Comparison of ENCODE assay signal across 20 cellular contexts in the genomic region with DNA sequence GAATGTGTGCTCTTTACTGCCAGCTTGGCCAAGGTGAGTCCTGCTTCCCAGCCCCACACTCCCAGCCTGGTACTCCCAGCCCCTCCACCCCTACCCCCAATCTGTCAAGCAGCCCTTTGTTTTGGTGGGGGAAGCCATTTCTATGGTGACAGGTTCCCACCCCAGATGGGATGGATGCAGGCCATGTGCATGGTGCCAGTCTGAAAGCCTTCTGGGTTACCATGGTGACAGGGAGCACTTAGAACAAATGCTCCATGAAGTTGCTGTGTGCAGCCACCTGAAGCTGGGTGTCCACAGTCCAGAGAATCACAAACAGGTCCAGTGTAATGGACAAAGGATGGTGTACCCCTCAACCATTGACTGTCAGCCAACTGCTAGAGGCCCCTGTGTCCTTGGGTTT.
"Had no signal": no experiment of that assay in that cellular context is flagged by ENCODE, and none has a peak within 500 bp of the region (broad histone marks: within the 10 kb centered on the region; RNA-seq: fewer than 3 reads in every experiment).

No MANE protein-coding gene starts in this region.

- H3K27ac Mint-ChIP-seq: activated CD4-positive, alpha-beta T cell treated with anti-CD3 and anti-CD28 coated beads, Interleukin-2, amount 10 ng/mL, durations not matched to agents 7 days and 5 days; activated CD8-positive, alpha-beta T cell treated with anti-CD3 and anti-CD28 coated beads, Interleukin-2, amount 10 ng/mL, durations not matched to agents 7 days and 5 days; activated naive CD4-positive, alpha-beta T cell treated with anti-CD3 and anti-CD28 coated beads, Interleukin-2, amount 10 ng/mL, durations not matched to agents 7 days and 5 days; activated naive CD8-positive, alpha-beta T cell treated with anti-CD3 and anti-CD28 coated beads, Interleukin-2, amount 50 U/mL, for 24 hours; nephron; type B pancreatic cell had no signal

- DNase-seq: activated CD4-positive, alpha-beta T cell treated with anti-CD3 and anti-CD28 coated beads, Interleukin-2, amount 10 ng/mL, durations not matched to agents 7 days and 5 days; activated CD8-positive, alpha-beta memory T cell treated with anti-CD3 and anti-CD28 coated beads, Interleukin-2, amount 50 U/mL, for 4 hours; activated CD8-positive, alpha-beta T cell treated with anti-CD3 and anti-CD28 coated beads, Interleukin-2, amount 10 ng/mL, durations not matched to agents 7 days and 5 days; activated effector memory CD4-positive, alpha-beta T cell treated with Interleukin-2 at 50 U/mL for 16 hours; activated naive CD4-positive, alpha-beta T cell treated with anti-CD3 and anti-CD28 coated beads, Interleukin-2, amount 10 ng/mL, durations not matched to agents 7 days and 5 days; activated naive CD8-positive, alpha-beta T cell treated with anti-CD3 and anti-CD28 coated beads, Interleukin-2, amount 50 U/mL, for 24 hours; activated T-cell treated with anti-CD3 and anti-CD28 coated beads, Interleukin-2, amount 50 U/mL, for 48 hours; aorta; left lung; midbrain; stimulated activated CD4-positive, alpha-beta T cell treated with anti-CD3 and anti-CD28 coated beads, Interleukin-4, amount 100 ng/mL, for 24 hours; T-helper 9 cell; testis had no signal

- H3K36me3 Mint-ChIP-seq: activated naive CD4-positive, alpha-beta T cell treated with anti-CD3 and anti-CD28 coated beads, Interleukin-2, amount 10 ng/mL, durations not matched to agents 7 days and 5 days; stimulated activated effector memory CD8-positive, alpha-beta T cell treated with anti-CD3 and anti-CD28 coated beads, Interleukin-12 subunit alpha, Interleukin-12 subunit beta, amount 100 ng/mL, for 72 hours had no signal

- H3K4me1 ChIP-seq: parathyroid adenoma had no signal

- H3K9ac ChIP-seq: parathyroid adenoma had no signal

- H3K27me3 Mint-ChIP-seq: activated CD4-positive, alpha-beta T cell treated with anti-CD3 and anti-CD28 coated beads, Interleukin-2, amount 10 ng/mL, durations not matched to agents 7 days and 5 days; activated naive CD8-positive, alpha-beta T cell treated with anti-CD3 and anti-CD28 coated beads, Interleukin-2, amount 50 U/mL, for 24 hours; type B pancreatic cell had no signal

- H3K9me3 ChIP-seq: left lung, stomach, testis had no signal

- H3K9me3 Mint-ChIP-seq: activated CD4-positive, alpha-beta T cell treated with anti-CD3 and anti-CD28 coated beads, Interleukin-2, amount 10 ng/mL, durations not matched to agents 7 days and 5 days; activated naive CD4-positive, alpha-beta T cell treated with anti-CD3 and anti-CD28 coated beads, Interleukin-2, amount 10 ng/mL, durations not matched to agents 7 days and 5 days; activated naive CD8-positive, alpha-beta T cell treated with anti-CD3 and anti-CD28 coated beads, Interleukin-2, amount 50 U/mL, for 24 hours; central memory CD8-positive, alpha-beta T cell; nephron; stimulated activated effector memory CD8-positive, alpha-beta T cell treated with anti-CD3 and anti-CD28 coated beads, Interleukin-12 subunit alpha, Interleukin-12 subunit beta, amount 100 ng/mL, for 72 hours; type B pancreatic cell had no signal

- H3K4me3 Mint-ChIP-seq: activated CD4-positive, alpha-beta T cell treated with anti-CD3 and anti-CD28 coated beads, Interleukin-2, amount 10 ng/mL, durations not matched to agents 7 days and 5 days; activated CD8-positive, alpha-beta T cell treated with anti-CD3 and anti-CD28 coated beads, Interleukin-2, amount 10 ng/mL, durations not matched to agents 7 days and 5 days; activated naive CD4-positive, alpha-beta T cell treated with anti-CD3 and anti-CD28 coated beads, Interleukin-2, amount 10 ng/mL, durations not matched to agents 7 days and 5 days; activated naive CD8-positive, alpha-beta T cell treated with anti-CD3 and anti-CD28 coated beads, Interleukin-2, amount 50 U/mL, for 24 hours; central memory CD8-positive, alpha-beta T cell; nephron; stimulated activated effector memory CD8-positive, alpha-beta T cell treated with anti-CD3 and anti-CD28 coated beads, Interleukin-12 subunit alpha, Interleukin-12 subunit beta, amount 100 ng/mL, for 72 hours; type B pancreatic cell had no signal

- H3K4me3 ChIP-seq: left lung, stomach, testis had no signal

- H2AFZ ChIP-seq: parathyroid adenoma had no signal

- H3K27ac ChIP-seq: left lung, parathyroid adenoma, testis had no signal

- ATAC-seq: activated CD8-positive, alpha-beta T cell treated with anti-CD3 and anti-CD28 coated beads, Interleukin-2, amount 10 ng/mL, durations not matched to agents 7 days and 5 days; activated naive CD8-positive, alpha-beta T cell treated with anti-CD3 and anti-CD28 coated beads, Interleukin-2, amount 50 U/mL, for 24 hours; left lung; sciatic nerve; stimulated activated effector memory CD8-positive, alpha-beta T cell treated with anti-CD3 and anti-CD28 coated beads, Interleukin-12 subunit alpha, Interleukin-12 subunit beta, amount 100 ng/mL, for 72 hours had no signal

- H3K27me3 ChIP-seq: left lung, stomach, testis had no signal
